3 cellular contexts compared by ENCODE assay signal in genomic region chr12:63002059-63002458, GRCh38.
DNase-seq lines count a peak whose midpoint lies in the region; ATAC-seq, FAIRE-seq and TF ChIP-seq lines count a peak whose summit lies in the region.
"Not testable (repeated sequence)": the region's sequence is repeated elsewhere in the genome, so short reads cannot be mapped to it uniquely, and the experiment has no call there.

No MANE protein-coding gene starts in this region.

- TF ChIP-seq POLR2A in K562 (conservative IDR thresholded peaks at IDR 0.05): not testable (repeated sequence)

- not testable (repeated sequence) for DNase-seq in K562 (ENCODE audit: extremely low read depth in 1 of 4, low spot score in 3 of 4); neuronal stem cell (ENCODE audit: low spot score)

- not testable (repeated sequence) for H2BK15ac ChIP-seq in neuronal stem cell (ENCODE audit: low read length)

- TF ChIP-seq RAD21 in K562 (CRISPR knock-in tag; conservative IDR thresholded peaks at IDR 0.05 in 1 of 2, IDR thresholded peaks at IDR 0.05 in 1 of 2): not testable (repeated sequence)

- POLR2A ChIA-PET in HEK293 (lab: Yijun Ruan, JAX): interaction anchor here (0.7 kb wide), 1 partner anchor 68 kb away, joined by 3 read pairs; no protein-coding TSS in a partner anchor
- POLR2A ChIA-PET in K562 (lab: Yijun Ruan, JAX): not testable (repeated sequence)

- not testable (repeated sequence) for H2BK5ac ChIP-seq in neuronal stem cell (ENCODE audit: low read length)

- not testable (repeated sequence) for H4K20me1 ChIP-seq in K562 (replicated peaks; ENCODE audit: control insufficient read depth, insufficient read depth, low read length)

- not testable (repeated sequence) for H4K91ac ChIP-seq in neuronal stem cell (ENCODE audit: low read depth, low read length, poor library complexity)

- H2BK12ac ChIP-seq in neuronal stem cell (ENCODE audit: low read length): not testable (repeated sequence)

- ATAC-seq in K562: not testable (repeated sequence)

- H3K79me1 ChIP-seq in neuronal stem cell (ENCODE audit: low read depth, low read length): not testable (repeated sequence)

- H3K14ac ChIP-seq in neuronal stem cell (ENCODE audit: low read length): not testable (repeated sequence)

- not testable (repeated sequence) for H3K9me3 ChIP-seq in HEK293 (ENCODE audit: control insufficient read depth, insufficient read depth, low read depth, low read length); K562 (replicated peaks; ENCODE audit: control insufficient read depth, insufficient read depth, low read depth, low read length); neuronal stem cell (replicated peaks in 1 of 2; ENCODE audit: control insufficient read depth in 2 of 2, insufficient read depth in 1 of 2, low read depth in 1 of 2, low read length in 2 of 2)

- TF ChIP-seq EP300 in K562 (IDR thresholded peaks at IDR 0.05; ENCODE audit: low read length): not testable (repeated sequence)

- H3K9me1 ChIP-seq in K562 (ENCODE audit: control insufficient read depth, insufficient read depth, low read length): not testable (repeated sequence)

- H3K23ac ChIP-seq in neuronal stem cell (ENCODE audit: low read depth, low read length, poor library complexity): not testable (repeated sequence)

- FAIRE-seq in K562 (lab: Jason Lieb, UNC): not testable (repeated sequence)

- 0% methylated on average over 2 of the region's 2 CpGs for WGBS in K562 (ENCODE audit: insufficient coverage, low coverage, missing lambda C conversion rate)
- WGBS in neuronal stem cell (ENCODE audit: extremely low coverage in 2 of 2, insufficient read length in 2 of 2, insufficient replicate concordance in 1 of 2), 2 donors: no CpG with 5 or more reads among the region's 2 CpGs

- in situ Hi-C loops in K562 (cut with MboI): not testable (repeated sequence)

- H2BK120ac ChIP-seq in neuronal stem cell (ENCODE audit: low read depth, low read length): not testable (repeated sequence)

- not testable (repeated sequence) for H4K8ac ChIP-seq in neuronal stem cell (ENCODE audit: low read depth, low read length)

- not testable (repeated sequence) for BruUV-seq in K562 (replicated peaks; lab: Mats Ljungman, UMichigan)

- H3K79me2 ChIP-seq in K562 (ENCODE audit: control insufficient read depth, insufficient read depth, low read length): not testable (repeated sequence)

- not testable (repeated sequence) for H3K4me3 ChIP-seq in HEK293 (ENCODE audit: low read depth, low read length); K562; neuronal stem cell (ENCODE audit: low read length in 2 of 2)

- not testable (repeated sequence) for TF ChIP-seq CTCF in HEK293 (tag by site-specific recombination; IDR thresholded peaks at IDR 0.05); K562 (IDR thresholded peaks at IDR 0.05 in 2 of 3, conservative IDR thresholded peaks at IDR 0.05 in 1 of 3; ENCODE audit: insufficient read depth in 2 of 3, low read depth in 1 of 3, low read length in 3 of 3)

- not testable (repeated sequence) for H3K9ac ChIP-seq in K562 (ENCODE audit: insufficient read depth in 1 of 2, low read depth in 2 of 2, low read length in 2 of 2); neuronal stem cell (ENCODE audit: low read depth, low read length, poor library complexity)

- H3K18ac ChIP-seq in neuronal stem cell (ENCODE audit: low read length): not testable (repeated sequence)

- not testable (repeated sequence) for H3K4me1 ChIP-seq in HEK293 (ENCODE audit: control insufficient read depth, insufficient read depth, low read length); K562 (replicated peaks in 1 of 2; ENCODE audit: control insufficient read depth in 2 of 2, insufficient read depth in 2 of 2, low read length in 2 of 2)
- peaks cover 0 to 17% of the 10 kb centered on the region in 2 donors for H3K4me1 ChIP-seq in neuronal stem cell (ENCODE audit: control insufficient read depth in 2 of 2, insufficient read depth in 1 of 2, low read depth in 1 of 2, low read length in 2 of 2)

- H3K27me3 ChIP-seq in K562 (ENCODE audit: control insufficient read depth in 2 of 2, insufficient read depth in 2 of 2, low read length in 2 of 2): peaks cover 0 to 14% of the 10 kb centered on the region in 2 experiments; a peak in 3 of 5 replicates
- H3K27me3 ChIP-seq in neuronal stem cell (ENCODE audit: control insufficient read depth in 3 of 3, insufficient read depth in 3 of 3, low read depth in 1 of 3, low read length in 3 of 3): not testable (repeated sequence)

- intact Hi-C loops in K562 (cut with micrococcal nuclease): not testable (repeated sequence)

- H3K36me3 ChIP-seq in HEK293 (ENCODE audit: control insufficient read depth in 2 of 2, insufficient read depth in 1 of 2, low read length in 2 of 2); K562 (ENCODE audit: control insufficient read depth, insufficient read depth, low read length); neuronal stem cell (replicated peaks in 1 of 2; ENCODE audit: control insufficient read depth in 2 of 2, insufficient read depth in 2 of 2, low read length in 2 of 2): not testable (repeated sequence)

- not testable (repeated sequence) for H2AFZ ChIP-seq in K562 (ENCODE audit: low read depth, low read length); neuronal stem cell (ENCODE audit: low read length)

- H3K4ac ChIP-seq in neuronal stem cell (ENCODE audit: low read length): not testable (repeated sequence)

- CTCF ChIA-PET in HEK293 (lab: Yijun Ruan, JAX); K562 (lab: Yijun Ruan, JAX; ENCODE audit: low intra/inter-chr PET ratio): not testable (repeated sequence)

- H3K4me2 ChIP-seq in K562 (ENCODE audit: insufficient read depth, low read length); neuronal stem cell (ENCODE audit: insufficient read depth, low read length, poor library complexity, severe bottlenecking): not testable (repeated sequence)

- H3K27ac ChIP-seq in HEK293 (ENCODE audit: extremely low read depth, low read depth, low read length); K562 (ENCODE audit: extremely low read depth, low read depth, low read length); neuronal stem cell (replicated peaks; ENCODE audit: low read length): not testable (repeated sequence)

- peak overlapping the region; percentile 61 for H2AK5ac ChIP-seq in neuronal stem cell (ENCODE audit: low read depth, low read length)

TF ChIP-seq in HEK293, 187 proteins besides CTCF, POLR2A, EP300 and RAD21:
- peak; percentile 77 for TF ChIP-seq ZNF146 (tag by site-specific recombination; IDR thresholded peaks at IDR 0.05)

TF ChIP-seq in K562, 482 proteins besides CTCF, POLR2A, EP300 and RAD21:
- TF ChIP-seq ZNF146 (CRISPR knock-in tag; IDR thresholded peaks at IDR 0.05; ENCODE audit: unreplicated experiment) (peak; percentile 53), RBM25 (IDR thresholded peaks at IDR 0.05; ENCODE audit: low read depth, low read length, severe bottlenecking) (peak; percentile 26)
